1 cellular context compared by ENCODE assay signal in genomic region chr11:1207451-1208360, GRCh38.
TF ChIP-seq lines count a peak whose summit lies in the region.

No MANE protein-coding gene starts in this region.

TF ChIP-seq in SK-N-SH treated with all-trans-retinoic acid at 6 μM for 48 hours, 23 proteins besides CTCF, POLR2A, EP300 and RAD21 (continued from another document):
- no peak for TF ChIP-seq PATZ1 (CRISPR knock-in tag; IDR thresholded peaks at IDR 0.05; ENCODE audit: borderline replicate concordance)
- no peak for TF ChIP-seq ESRRG (CRISPR knock-in tag; IDR thresholded peaks at IDR 0.05)
- no peak for TF ChIP-seq ZFP30 (CRISPR knock-in tag; IDR thresholded peaks at IDR 0.05)
